ENCODE assay signal across 11 cellular contexts in genomic region chr3:172159962-172160538, GRCh38.
A peak's percentile ranks its signal among the peaks of the same experiment; 100 is the strongest.
DNase-seq lines count a peak whose midpoint lies in the region; ATAC-seq and TF ChIP-seq lines count a peak whose summit lies in the region.
"Had no signal": no experiment of that assay in that cellular context is flagged by ENCODE, and none has a peak within 500 bp of the region (broad histone marks: within the 10 kb centered on the region; RNA-seq: fewer than 3 reads in every experiment).

No MANE protein-coding gene starts in this region.

- DNase-seq in NOMO-1 (lab: John Stamatoyannopoulos, UW; ENCODE audit: unreplicated experiment in 2 of 2), result peak; percentile 86 to 93
- DNase-seq in effector memory CD8-positive, alpha-beta T cell, result no peak
- DNase-seq in mucosa of descending colon, result no peak
- DNase-seq in NCI-H1436 treated with DMSO at 0.1 percent for 48 hours (lab: John Stamatoyannopoulos, UW), result no peak
- no peak for DNase-seq in T-cell
- DNase-seq in AG08396 (ENCODE audit: low spot score), result no peak
- DNase-seq: activated naive CD8-positive, alpha-beta T cell treated with anti-CD3 and anti-CD28 coated beads, Interleukin-2, amount 10 ng/mL, durations not matched to agents 7 days and 5 days; NCI-H1048; T-helper 9 cell had no signal

- no peak for ATAC-seq in effector memory CD8-positive, alpha-beta T cell (replicated peaks)
- ATAC-seq in mucosa of descending colon, result peak; percentile 41
- no peak for ATAC-seq in T-cell (replicated peaks in 1 of 4)
- ATAC-seq in HG02870 (IDR thresholded peaks at IDR 0.05; ENCODE audit: unreplicated experiment), result no peak

- no peak for TF ChIP-seq CTCF in mucosa of descending colon (IDR thresholded peaks at IDR 0.05)

- intact Hi-C loops in mucosa of descending colon (cut with DNase I, micrococcal nuclease), result no loop called here

- no peaks in the 10 kb centered on the region for H3K9me3 Mint-ChIP-seq in effector memory CD8-positive, alpha-beta T cell
- no peaks in the 10 kb centered on the region for H3K9me3 Mint-ChIP-seq in T-cell

- H3K79me2 ChIP-seq in ACC112 (ENCODE audit: control insufficient read depth, insufficient read depth, low read length, unreplicated experiment), result peaks cover 98% of the 10 kb centered on the region

- H3K4me3 ChIP-seq in ACC112 (ENCODE audit: low read depth, low read length) (no peak overlapping the region), mucosa of descending colon (no peak overlapping the region)

- H3K4me1 ChIP-seq in ACC112 (ENCODE audit: control insufficient read depth, insufficient read depth, low read length, unreplicated experiment) (peaks cover 53% of the 10 kb centered on the region), mucosa of descending colon (ENCODE audit: low read depth) (no peaks in the 10 kb centered on the region)

- no peak overlapping the region for H2AFZ ChIP-seq in ACC112 (ENCODE audit: low read length, unreplicated experiment)

- H3K27ac ChIP-seq in ACC112 (ENCODE audit: low read depth, low read length), result peak overlapping the region; percentile 94

- POLR2A ChIA-PET in T-cell (lab: Charles Lee), result no interaction called here

- no peaks in the 10 kb centered on the region for H3K27me3 ChIP-seq in ACC112 (ENCODE audit: insufficient read depth, low read length)

- peaks cover 19 to 29% of the 10 kb centered on the region in 2 donors for H3K4me1 Mint-ChIP-seq in effector memory CD8-positive, alpha-beta T cell (ENCODE audit: low read depth in 2 of 2)
- H3K4me1 Mint-ChIP-seq in T-cell, result peaks cover 6 to 19% (median 13%) of the 10 kb centered on the region in 3 donors

- H3K27me3 Mint-ChIP-seq in effector memory CD8-positive, alpha-beta T cell, result no peaks in the 10 kb centered on the region
- no peaks in the 10 kb centered on the region for H3K27me3 Mint-ChIP-seq in T-cell
- H3K27me3 Mint-ChIP-seq: activated naive CD8-positive, alpha-beta T cell treated with anti-CD3 and anti-CD28 coated beads, Interleukin-2, amount 10 ng/mL, durations not matched to agents 7 days and 5 days had no signal

- H3K36me3 Mint-ChIP-seq in effector memory CD8-positive, alpha-beta T cell (ENCODE audit: insufficient read depth), result peaks cover 2% of the 10 kb centered on the region
- H3K36me3 Mint-ChIP-seq in T-cell, result peaks cover 17% of the 10 kb centered on the region

- peak overlapping the region; percentile 29 to 64 for H3K27ac Mint-ChIP-seq in effector memory CD8-positive, alpha-beta T cell
- no peak overlapping the region for H3K27ac Mint-ChIP-seq in T-cell
- H3K27ac Mint-ChIP-seq: activated naive CD8-positive, alpha-beta T cell treated with anti-CD3 and anti-CD28 coated beads, Interleukin-2, amount 10 ng/mL, durations not matched to agents 7 days and 5 days had no signal

- no peaks in the 10 kb centered on the region for H3K9me3 ChIP-seq in mucosa of descending colon

- H3K36me3 ChIP-seq in ACC112 (ENCODE audit: insufficient read depth, low read length) (peaks cover 13% of the 10 kb centered on the region; the same call in 1 of the 2 replicates), mucosa of descending colon (ENCODE audit: low read depth) (no peaks in the 10 kb centered on the region)

- CTCF ChIA-PET in T-cell (lab: Charles Lee), result no interaction called here

- no peak overlapping the region for H3K4me3 Mint-ChIP-seq in effector memory CD8-positive, alpha-beta T cell
- H3K4me3 Mint-ChIP-seq in T-cell, result no peak overlapping the region
- H3K4me3 Mint-ChIP-seq: activated naive CD8-positive, alpha-beta T cell treated with anti-CD3 and anti-CD28 coated beads, Interleukin-2, amount 10 ng/mL, durations not matched to agents 7 days and 5 days had no signal

Comparison
In these comparisons a context has a peak if more than half of its experiments do, and no peak if none do; other contexts are left out.
1. DNase-seq: peak in NOMO-1 (2 of 2); none in effector memory CD8-positive, alpha-beta T cell (0 of 3), mucosa of descending colon (0 of 3), NCI-H1436 treated with DMSO at 0.1 percent for 48 hours (single experiment), T-cell (0 of 34) and AG08396 (single experiment).
2. H3K27ac Mint-ChIP-seq: peak in effector memory CD8-positive, alpha-beta T cell (2 of 2); none in T-cell (0 of 2).